In genomic region chr22:19517919-19518567, GRCh38 we compare ENCODE assay signal across 21 cellular contexts. TPM values are rescaled to one million over a fixed set of nuclear protein-coding genes. Genes with fewer than 3 reads are reported as not detected.
"Had no signal": no experiment of that assay in that cellular context is flagged by ENCODE, and none has a peak within 500 bp of the region (broad histone marks: within the 10 kb centered on the region; RNA-seq: fewer than 3 reads in every experiment).

No MANE protein-coding gene starts in this region.

- H3K4me3 ChIP-seq: left lung, prostate gland, tibial artery, uterus had no signal

- H3K9me3 Mint-ChIP-seq: activated naive CD8-positive, alpha-beta T cell treated with anti-CD3 and anti-CD28 coated beads, Interleukin-2, amount 50 U/mL, for 24 hours; dendritic cell treated with granulocyte-macrophage colony-stimulating factor and Interleukin-4, amounts not matched to agents 40 ng/mL and 50 ng/mL, for 4 days; natural killer cell; stimulated activated naive CD8-positive, alpha-beta T cell treated with anti-CD3 and anti-CD28 coated beads, Interleukin-15, amount 100 ng/mL, for 72 hours had no signal

- H3K9ac ChIP-seq: SK-N-SH had no signal

- H3K4me1 ChIP-seq: foreskin keratinocyte, prostate gland, uterus had no signal

- DNase-seq: activated CD4-positive, alpha-beta T cell treated with anti-CD3 and anti-CD28 coated beads for 1 hour; activated naive CD4-positive, alpha-beta T cell treated with anti-CD3 and anti-CD28 coated beads, Interleukin-2, amount 50 U/mL, for 16 hours; activated naive CD8-positive, alpha-beta T cell treated with anti-CD3 and anti-CD28 coated beads, Interleukin-2, amount 50 U/mL, for 24 hours; activated T-cell treated with anti-CD3 and anti-CD28 coated beads, Interleukin-2, amount 50 U/mL, for 48 hours; effector CD4-positive, alpha-beta T cell; erythroblast; foreskin keratinocyte; kidney; left lung; natural killer cell; right cardiac atrium; SK-N-SH; stimulated activated CD4-positive, alpha-beta T cell treated with anti-CD3 and anti-CD28 coated beads, Interleukin-12 subunit alpha, Interleukin-12 subunit beta, amount 100 ng/mL, for 4 hours; stimulated activated CD4-positive, alpha-beta T cell treated with anti-CD3 and anti-CD28 coated beads, Interleukin-1b, Interleukin-23, amount 100 ng/mL, for 48 hours; stimulated activated naive CD8-positive, alpha-beta T cell treated with anti-CD3 and anti-CD28 coated beads, Interleukin-15, amount 100 ng/mL, for 72 hours; uterus had no signal

- H3K27ac Mint-ChIP-seq: activated naive CD8-positive, alpha-beta T cell treated with anti-CD3 and anti-CD28 coated beads, Interleukin-2, amount 50 U/mL, for 24 hours; dendritic cell treated with granulocyte-macrophage colony-stimulating factor and Interleukin-4, amounts not matched to agents 40 ng/mL and 50 ng/mL, for 4 days; mesothelial cell of epicardium; natural killer cell had no signal

- ATAC-seq: activated naive CD8-positive, alpha-beta T cell treated with anti-CD3 and anti-CD28 coated beads, Interleukin-2, amount 50 U/mL, for 24 hours; foreskin keratinocyte; left lung; natural killer cell; right cardiac atrium; stimulated activated naive CD8-positive, alpha-beta T cell treated with anti-CD3 and anti-CD28 coated beads, Interleukin-15, amount 100 ng/mL, for 72 hours had no signal

- H3K4me2 ChIP-seq: SK-N-SH had no signal

- H3K36me3 ChIP-seq: prostate gland, tibial artery, uterus had no signal

- H3K27me3 ChIP-seq: uterus had no signal

- H3K9me3 ChIP-seq: prostate gland, uterus had no signal

- H3K36me3 Mint-ChIP-seq: natural killer cell had no signal

- H3K4me1 Mint-ChIP-seq: natural killer cell had no signal

- H3K4me3 Mint-ChIP-seq: activated naive CD8-positive, alpha-beta T cell treated with anti-CD3 and anti-CD28 coated beads, Interleukin-2, amount 50 U/mL, for 24 hours; dendritic cell treated with granulocyte-macrophage colony-stimulating factor and Interleukin-4, amounts not matched to agents 40 ng/mL and 50 ng/mL, for 4 days; mesothelial cell of epicardium; natural killer cell; stimulated activated naive CD8-positive, alpha-beta T cell treated with anti-CD3 and anti-CD28 coated beads, Interleukin-15, amount 100 ng/mL, for 72 hours had no signal

- H3K27ac ChIP-seq: foreskin keratinocyte, left lung, prostate gland, tibial artery, uterus had no signal

RNA-seq across cellular contexts. Expression of gene CLDN5, which starts 6.2 kb away (rescaled TPM):
- total RNA-seq: foreskin keratinocyte, mesothelial cell of epicardium, osteocyte had no signal
- polyA plus RNA-seq: foreskin keratinocyte, SK-N-SH had no signal
